In genomic region chr9:22244141-22245011, GRCh38 we compare ENCODE assay signal across 8 cellular contexts.
DNase-seq lines count a peak whose midpoint lies in the region; ATAC-seq and TF ChIP-seq lines count a peak whose summit lies in the region.

No MANE protein-coding gene starts in this region.

- peak; percentile 36 for TF ChIP-seq CTCF in liver (IDR thresholded peaks at IDR 0.05; ENCODE audit: low read depth, low read length, missing input control)
- peak in 2 of 3 experiments; percentile 2 to 18 for TF ChIP-seq CTCF in vagina (IDR thresholded peaks at IDR 0.05)

- WGBS in liver: 40% methylated on average over 9 of the region's 9 CpGs

- TF ChIP-seq POLR2A in vagina (IDR thresholded peaks at IDR 0.05): no peak

- H3K4me3 ChIP-seq in liver (ENCODE audit: low read depth in 1 of 3, low read length in 3 of 3) (no peak overlapping the region), vagina (no peak overlapping the region)

- H3K27me3 ChIP-seq in liver (ENCODE audit: control insufficient read depth in 4 of 4, insufficient read depth in 4 of 4, low read length in 3 of 4) (no peaks in the 10 kb centered on the region), vagina (no peaks in the 10 kb centered on the region)

- no peak overlapping the region for H3K27ac ChIP-seq in liver (ENCODE audit: low read depth in 1 of 2, low read length in 2 of 2)
- H3K27ac ChIP-seq in vagina: no peak overlapping the region

- peaks cover 0 to 2% (median 0%) of the 10 kb centered on the region in 4 donors for H3K9me3 ChIP-seq in liver (ENCODE audit: control insufficient read depth in 4 of 4, low read length in 3 of 4)
- no peaks in the 10 kb centered on the region for H3K9me3 ChIP-seq in vagina

- intact Hi-C loops in vagina (cut with DNase I): loop anchor here (5.0 kb wide), 1 partner anchor 432 kb away; no protein-coding TSS in a partner anchor

- H3K4me1 ChIP-seq in liver (ENCODE audit: control insufficient read depth in 4 of 4, insufficient read depth in 4 of 4, low read length in 3 of 4): peaks cover 0 to 2% (median 0%) of the 10 kb centered on the region in 4 donors
- no peaks in the 10 kb centered on the region for H3K4me1 ChIP-seq in vagina

- no peaks in the 10 kb centered on the region for H3K36me3 ChIP-seq in liver (ENCODE audit: control insufficient read depth in 4 of 4, insufficient read depth in 3 of 4, low read depth in 1 of 4, low read length in 3 of 4)
- H3K36me3 ChIP-seq in vagina: no peaks in the 10 kb centered on the region

- H3K9ac ChIP-seq in liver (ENCODE audit: low read depth in 1 of 2, low read length in 2 of 2): no peak overlapping the region

- TF ChIP-seq RAD21 in liver (IDR thresholded peaks at IDR 0.05): peak; percentile 73 to 74

- peak; percentile 52 for ATAC-seq in HG03342 (IDR thresholded peaks at IDR 0.05; ENCODE audit: unreplicated experiment)
- ATAC-seq in HG03521 (IDR thresholded peaks at IDR 0.05; ENCODE audit: unreplicated experiment): no peak

- DNase-seq in AG08395 (ENCODE audit: low spot score): peak; percentile 67
- DNase-seq in GM04504 (ENCODE audit: low read depth): peak; percentile 21
- DNase-seq in NCI-H82 (lab: John Stamatoyannopoulos, UW): peak; percentile 74
- DNase-seq in T47D (ENCODE audit: low read depth in 1 of 2, low spot score in 1 of 2): peak; percentile 1 to 52
- no peak for DNase-seq in vagina (ENCODE audit: extremely low spot score in 2 of 2)

- in situ Hi-C loops in T47D (cut with HindIII; ENCODE audit: low pct_unique_long_range_greater_than_20kb, low sequenced_read_pairs): no loop called here

TF ChIP-seq in liver, 16 proteins besides CTCF, POLR2A, EP300 and RAD21:
- no peak for TF ChIP-seq SP1 (IDR thresholded peaks at IDR 0.05)
- TF ChIP-seq JUND (IDR thresholded peaks at IDR 0.05): no peak
- no peak for TF ChIP-seq FOXA2 (IDR thresholded peaks at IDR 0.05)
- TF ChIP-seq REST (IDR thresholded peaks at IDR 0.05): no peak

Comparison
In these comparisons a context has a peak if more than half of its experiments do, and no peak if none do; other contexts are left out.
1. DNase-seq: peak in AG08395 (single experiment), GM04504 (single experiment), NCI-H82 (single experiment) and T47D (2 of 2); none in vagina (0 of 2).